Comparison of ENCODE assay signal across 18 cellular contexts in genomic region chr10:62511238-62511637, GRCh38.
DNase-seq lines count a peak whose midpoint lies in the region; ATAC-seq and TF ChIP-seq lines count a peak whose summit lies in the region.
"Had no signal": no experiment of that assay in that cellular context is flagged by ENCODE, and none has a peak within 500 bp of the region (broad histone marks: within the 10 kb centered on the region; RNA-seq: fewer than 3 reads in every experiment).

No MANE protein-coding gene starts in this region.

- DNase-seq in kidney tubule cell (ENCODE audit: low spot score) (no peak), upper lobe of right lung (no peak), SKM-1 treated with dmso at 0.1 percent for 144 hours (lab: John Stamatoyannopoulos, UW; ENCODE audit: unreplicated experiment) (no peak)
- DNase-seq: activated CD4-positive, CD25-positive, alpha-beta regulatory T cell treated with anti-CD3 and anti-CD28 coated beads, Interleukin-2, amount 50 U/mL, for 72 hours; H9; heart left ventricle; naive thymus-derived CD8-positive, alpha-beta T cell; NCI-H1048; NCI-H748 treated with DMSO at 0.1 percent for 48 hours; PC-9; posterior cingulate gyrus; stimulated activated CD4-positive, alpha-beta T cell treated with anti-CD3 and anti-CD28 coated beads, Interleukin-2, amount 100 ng/mL, for 48 hours had no signal

- H3K9me3 ChIP-seq in upper lobe of right lung = no peaks in the 10 kb centered on the region
- H3K9me3 ChIP-seq: heart left ventricle, suprapubic skin had no signal

- no peak overlapping the region for H3K27ac ChIP-seq in upper lobe of right lung
- H3K27ac ChIP-seq: heart left ventricle, KMS-11, PC-9, suprapubic skin had no signal

- no peak overlapping the region for H3K4me3 ChIP-seq in upper lobe of right lung
- H3K4me3 ChIP-seq: heart left ventricle, PC-9, suprapubic skin had no signal

- H3K9me3 Mint-ChIP-seq in stimulated activated memory B cell treated with anti-CD40 and anti-IgM and Interleukin-4, amounts not matched to agents 10 μg/mL and 1 μg/mL and 100 μg/mL, for 72 hours = peaks cover 5% of the 10 kb centered on the region
- H3K9me3 Mint-ChIP-seq: H9; naive thymus-derived CD8-positive, alpha-beta T cell had no signal

- H3K36me3 Mint-ChIP-seq in stimulated activated memory B cell treated with anti-CD40 and anti-IgM and Interleukin-4, amounts not matched to agents 10 μg/mL and 1 μg/mL and 100 μg/mL, for 72 hours = no peaks in the 10 kb centered on the region
- H3K36me3 Mint-ChIP-seq: naive thymus-derived CD8-positive, alpha-beta T cell had no signal

- H3K4me1 Mint-ChIP-seq in stimulated activated memory B cell treated with anti-CD40 and anti-IgM and Interleukin-4, amounts not matched to agents 10 μg/mL and 1 μg/mL and 100 μg/mL, for 72 hours = peaks cover 32% of the 10 kb centered on the region
- H3K4me1 Mint-ChIP-seq: naive thymus-derived CD8-positive, alpha-beta T cell had no signal

- intact Hi-C loops in upper lobe of right lung (cut with DNase I) = no loop called here

- no peak overlapping the region for H3K4me3 Mint-ChIP-seq in stimulated activated memory B cell treated with anti-CD40 and anti-IgM and Interleukin-4, amounts not matched to agents 10 μg/mL and 1 μg/mL and 100 μg/mL, for 72 hours
- H3K4me3 Mint-ChIP-seq: H9; naive thymus-derived CD8-positive, alpha-beta T cell had no signal

- H3K27ac Mint-ChIP-seq in stimulated activated memory B cell treated with anti-CD40 and anti-IgM and Interleukin-4, amounts not matched to agents 10 μg/mL and 1 μg/mL and 100 μg/mL, for 72 hours = peak overlapping the region; percentile 8
- H3K27ac Mint-ChIP-seq: H9; naive thymus-derived CD8-positive, alpha-beta T cell had no signal

- H3K27me3 Mint-ChIP-seq in stimulated activated memory B cell treated with anti-CD40 and anti-IgM and Interleukin-4, amounts not matched to agents 10 μg/mL and 1 μg/mL and 100 μg/mL, for 72 hours = no peaks in the 10 kb centered on the region

- ATAC-seq in GM18909 (IDR thresholded peaks at IDR 0.05; ENCODE audit: poor library complexity, unreplicated experiment) (peak; percentile 40), GM21528 (IDR thresholded peaks at IDR 0.05; ENCODE audit: low FRiP score, unreplicated experiment) (peak; percentile 14), HG03095 (IDR thresholded peaks at IDR 0.05; ENCODE audit: unreplicated experiment) (peak; percentile 10), upper lobe of right lung (no peak)
- ATAC-seq in stimulated activated memory B cell treated with anti-CD40 and anti-IgM and Interleukin-4, amounts not matched to agents 10 μg/mL and 1 μg/mL and 100 μg/mL, for 72 hours = no peak
- ATAC-seq: heart left ventricle; naive thymus-derived CD8-positive, alpha-beta T cell had no signal

- no peaks in the 10 kb centered on the region for H3K36me3 ChIP-seq in upper lobe of right lung
- H3K36me3 ChIP-seq: heart left ventricle, suprapubic skin had no signal

- no peak for TF ChIP-seq CTCF in upper lobe of right lung (IDR thresholded peaks at IDR 0.05)

- H3K27me3 ChIP-seq in upper lobe of right lung = no peaks in the 10 kb centered on the region
- H3K27me3 ChIP-seq: heart left ventricle, suprapubic skin had no signal

- no peaks in the 10 kb centered on the region for H3K4me1 ChIP-seq in upper lobe of right lung
- H3K4me1 ChIP-seq: heart left ventricle, suprapubic skin had no signal

Comparison
In these comparisons a context has a peak if more than half of its experiments do, and no peak if none do; other contexts are left out.
1. ATAC-seq: peak in GM18909 (single experiment), GM21528 (single experiment) and HG03095 (single experiment); none in stimulated activated memory B cell treated with anti-CD40 and anti-IgM and Interleukin-4, amounts not matched to agents 10 μg/mL and 1 μg/mL and 100 μg/mL, for 72 hours (single experiment) and upper lobe of right lung (single experiment).